Comparison of ENCODE assay signal across 28 cellular contexts in genomic region chr11:106216281-106216680, GRCh38.
"Had no signal": no experiment of that assay in that cellular context is flagged by ENCODE, and none has a peak within 500 bp of the region (broad histone marks: within the 10 kb centered on the region; RNA-seq: fewer than 3 reads in every experiment).

No MANE protein-coding gene starts in this region.

- H3K9me3 ChIP-seq: colonic mucosa, testis, vagina had no signal

- H3K27me3 ChIP-seq: colonic mucosa, dorsolateral prefrontal cortex, spleen, testis, vagina had no signal

- H3K27ac ChIP-seq: colonic mucosa, dorsolateral prefrontal cortex, spleen, testis, vagina had no signal

- ATAC-seq: activated T-cell treated with anti-CD3 and anti-CD28 coated beads, Interleukin-2, amount 50 U/mL, for 72 hours; left colon; sciatic nerve; T-helper 17 cell had no signal

- H3K4me3 ChIP-seq: colonic mucosa, dorsolateral prefrontal cortex, lung, spleen, testis, vagina had no signal

- H3K36me3 Mint-ChIP-seq: activated naive CD8-positive, alpha-beta T cell treated with anti-CD3 and anti-CD28 coated beads, Interleukin-2, amount 10 ng/mL, durations not matched to agents 7 days and 5 days; brain; naive B cell; type B pancreatic cell had no signal

- H3K9me3 Mint-ChIP-seq: activated B cell treated with CpG ODN at 0.5 μM for 24 hours; activated naive CD4-positive, alpha-beta T cell treated with anti-CD3 and anti-CD28 coated beads for 36 hours; activated naive CD8-positive, alpha-beta T cell treated with anti-CD3 and anti-CD28 coated beads, Interleukin-2, amount 10 ng/mL, durations not matched to agents 7 days and 5 days; brain; central memory CD8-positive, alpha-beta T cell; type B pancreatic cell had no signal

- H3K27ac Mint-ChIP-seq: activated B cell treated with CpG ODN at 0.5 μM for 24 hours; activated naive CD4-positive, alpha-beta T cell treated with anti-CD3 and anti-CD28 coated beads for 36 hours; activated naive CD8-positive, alpha-beta T cell treated with anti-CD3 and anti-CD28 coated beads, Interleukin-2, amount 10 ng/mL, durations not matched to agents 7 days and 5 days; activated T-cell treated with anti-CD3 and anti-CD28 coated beads, Interleukin-2, amount 50 U/mL, for 72 hours; brain; naive B cell; T-helper 17 cell; type B pancreatic cell had no signal

- H3K36me3 ChIP-seq: colonic mucosa, spleen, vagina had no signal

- DNase-seq: activated B cell treated with CpG ODN at 0.5 μM for 24 hours; activated CD4-positive, alpha-beta T cell treated with anti-CD3 and anti-CD28 coated beads for 4 hours; activated CD4-positive, alpha-beta T cell treated with anti-CD3 and anti-CD28 coated beads, Interleukin-2, amount 50 U/mL, for 48 hours; activated CD8-positive, alpha-beta memory T cell treated with anti-CD3 and anti-CD28 coated beads, Interleukin-2, amount 50 U/mL, for 48 hours; activated effector memory CD4-positive, alpha-beta T cell treated with Interleukin-2 at 50 U/mL for 16 hours; activated naive CD4-positive, alpha-beta T cell treated with anti-CD3 and anti-CD28 coated beads for 36 hours; activated naive CD8-positive, alpha-beta T cell treated with anti-CD3 and anti-CD28 coated beads, Interleukin-2, amount 10 ng/mL, durations not matched to agents 7 days and 5 days; activated T-cell treated with anti-CD3 and anti-CD28 coated beads, Interleukin-2, amount 50 U/mL, for 72 hours; amniotic stem cell; colonic mucosa; dorsolateral prefrontal cortex; glutamatergic neuron; islet precursor cell; left colon; naive B cell; nucleus accumbens; spleen; stimulated activated CD4-positive, alpha-beta T cell treated with anti-CD3 and anti-CD28 coated beads, Interleukin-4, amount 100 ng/mL, for 1 hour; stimulated activated naive CD4-positive, alpha-beta T cell; SW 1271; T-helper 17 cell; testis had no signal

- H3K4me1 Mint-ChIP-seq: activated B cell treated with CpG ODN at 0.5 μM for 24 hours; activated naive CD8-positive, alpha-beta T cell treated with anti-CD3 and anti-CD28 coated beads, Interleukin-2, amount 10 ng/mL, durations not matched to agents 7 days and 5 days; central memory CD8-positive, alpha-beta T cell; naive B cell; T-helper 17 cell had no signal

- H3K4me1 ChIP-seq: colonic mucosa, spleen, testis, vagina had no signal

- H3K27me3 Mint-ChIP-seq: activated B cell treated with CpG ODN at 0.5 μM for 24 hours; brain; central memory CD8-positive, alpha-beta T cell; naive B cell; type B pancreatic cell had no signal

- H3K4me3 Mint-ChIP-seq: activated B cell treated with CpG ODN at 0.5 μM for 24 hours; activated naive CD4-positive, alpha-beta T cell treated with anti-CD3 and anti-CD28 coated beads for 36 hours; activated naive CD8-positive, alpha-beta T cell treated with anti-CD3 and anti-CD28 coated beads, Interleukin-2, amount 10 ng/mL, durations not matched to agents 7 days and 5 days; activated T-cell treated with anti-CD3 and anti-CD28 coated beads, Interleukin-2, amount 50 U/mL, for 72 hours; brain; central memory CD8-positive, alpha-beta T cell; naive B cell; T-helper 17 cell; type B pancreatic cell had no signal
